ENCODE assay signal across 1 cellular context in genomic region chr4:64192731-64193412, GRCh38.
TF ChIP-seq lines count a peak whose summit lies in the region.

No MANE protein-coding gene starts in this region.

TF ChIP-seq in GM23338, 12 proteins besides CTCF, POLR2A, EP300 and RAD21 (continued from another document):
- no peak for TF ChIP-seq REST (IDR thresholded peaks at IDR 0.05; ENCODE audit: unreplicated experiment)
